In genomic region chr5:175842506-175842905, GRCh38 we compare ENCODE assay signal across 30 cellular contexts. TPM values are rescaled to one million over a fixed set of nuclear protein-coding genes. Genes with fewer than 3 reads are reported as not detected.
DNase-seq lines count a peak whose midpoint lies in the region; ATAC-seq, FAIRE-seq and TF ChIP-seq lines count a peak whose summit lies in the region.
"Had no signal": no experiment of that assay in that cellular context is flagged by ENCODE, and none has a peak within 500 bp of the region (broad histone marks: within the 10 kb centered on the region; RNA-seq: fewer than 3 reads in every experiment).

No MANE protein-coding gene starts in this region.

- peaks cover 23% of the 10 kb centered on the region for H3K4me1 ChIP-seq in mesodermal cell (ENCODE audit: control insufficient read depth, insufficient read depth, low read length, poor library complexity, severe bottlenecking)
- H3K4me1 ChIP-seq in kidney (ENCODE audit: control insufficient read depth in 1 of 2, insufficient read depth in 1 of 2, low read depth in 1 of 2, low read length in 2 of 2): no peaks in the 10 kb centered on the region

- TF ChIP-seq CTCF in WTC11 (IDR thresholded peaks at IDR 0.05) (no peak), kidney (IDR thresholded peaks at IDR 0.05; ENCODE audit: borderline replicate concordance, extremely low read depth, insufficient read depth) (no peak)

- peaks cover 4% of the 10 kb centered on the region for H3K36me3 Mint-ChIP-seq in WTC11

- FAIRE-seq in kidney (lab: Jason Lieb, UNC): no peak
- FAIRE-seq: A204.1, GM12878, K562 had no signal

- no peak overlapping the region for H3K9ac ChIP-seq in kidney (ENCODE audit: low read length in 2 of 2)
- H3K9ac ChIP-seq: BLaER1 treated with 17β-estradiol and CSF1 and Interleukin-3, amounts not matched to agents 10 nM and 100 nM; GM23248 had no signal

- CTCF ChIA-PET in WTC11 (lab: Charles Lee): interaction anchor here (2.0 kb wide), 1 partner anchor 113 kb away, joined by 13 read pairs; no protein-coding TSS in a partner anchor

- peaks cover 11% of the 10 kb centered on the region for H3K27me3 Mint-ChIP-seq in stimulated activated naive CD8-positive, alpha-beta T cell treated with anti-CD3 and anti-CD28 coated beads, Interleukin-15, amount 100 ng/mL, for 72 hours
- H3K27me3 Mint-ChIP-seq in WTC11 (ENCODE audit: low read depth): no peaks in the 10 kb centered on the region

- no peak overlapping the region for H3K27ac Mint-ChIP-seq in stimulated activated naive CD8-positive, alpha-beta T cell treated with anti-CD3 and anti-CD28 coated beads, Interleukin-15, amount 100 ng/mL, for 72 hours
- peak overlapping the region; percentile 4; the same call in 1 of the 2 replicates for H3K27ac Mint-ChIP-seq in WTC11
- H3K27ac Mint-ChIP-seq: CD4-positive, alpha-beta T cell; HFFc6 had no signal

- POLR2A ChIA-PET in WTC11 (lab: Charles Lee): interaction anchor here (0.7 kb wide), 1 partner anchor 123 kb away, joined by 3 read pairs; no protein-coding TSS in a partner anchor

- H3K4me3 ChIP-seq in mesodermal cell (ENCODE audit: extremely low read depth, insufficient read depth, low read length, poor library complexity, severe bottlenecking): no peak overlapping the region
- no peak overlapping the region for H3K4me3 ChIP-seq in kidney (ENCODE audit: low read length in 2 of 2)
- H3K4me3 ChIP-seq: BLaER1 treated with 17β-estradiol and CSF1 and Interleukin-3, amounts not matched to agents 10 nM and 100 nM; GM12878; GM23248; K562; SJSA1 had no signal

- peak; percentile 31 for ATAC-seq in stimulated activated naive CD8-positive, alpha-beta T cell treated with anti-CD3 and anti-CD28 coated beads, Interleukin-15, amount 100 ng/mL, for 72 hours
- ATAC-seq in stimulated activated naive CD8-positive, alpha-beta T cell treated with anti-CD3 and anti-CD28 coated beads, Interleukin-15, Interleukin-2, amounts not matched to agents 100 U/mL and 50 U/mL, for 24 hours: no peak
- ATAC-seq in WTC11 (no peak), HG03571 (IDR thresholded peaks at IDR 0.05; ENCODE audit: unreplicated experiment) (no peak)
- ATAC-seq: GM12878, K562 had no signal

- H3K36me3 ChIP-seq in mesodermal cell (ENCODE audit: control insufficient read depth, insufficient read depth, low read length) (no peaks in the 10 kb centered on the region), kidney (ENCODE audit: control insufficient read depth in 1 of 2, insufficient read depth in 2 of 2, low read length in 2 of 2) (no peaks in the 10 kb centered on the region)
- H3K36me3 ChIP-seq: BLaER1 treated with 17β-estradiol and CSF1 and Interleukin-3, amounts not matched to agents 10 nM and 100 nM; SJSA1 had no signal

- intact Hi-C loops in kidney (cut with DNase I): no loop called here

- no peaks in the 10 kb centered on the region for H3K9me3 Mint-ChIP-seq in stimulated activated naive CD8-positive, alpha-beta T cell treated with anti-CD3 and anti-CD28 coated beads, Interleukin-15, amount 100 ng/mL, for 72 hours
- peaks cover 4% of the 10 kb centered on the region for H3K9me3 Mint-ChIP-seq in WTC11
- H3K9me3 Mint-ChIP-seq: HFFc6 had no signal

- H3K27ac ChIP-seq in mesodermal cell (ENCODE audit: low read depth, low read length, severe bottlenecking) (peak overlapping the region; percentile 36), kidney (ENCODE audit: low read depth in 2 of 2, low read length in 2 of 2) (no peak overlapping the region)
- H3K27ac ChIP-seq: BLaER1 treated with 17β-estradiol and CSF1 and Interleukin-3, amounts not matched to agents 10 nM and 100 nM; GM23248; SJSA1 had no signal

- DNase-seq in stimulated activated naive CD8-positive, alpha-beta T cell treated with anti-CD3 and anti-CD28 coated beads, Interleukin-15, amount 100 ng/mL, for 72 hours: no peak
- no peak for DNase-seq in stimulated activated naive CD8-positive, alpha-beta T cell treated with anti-CD3 and anti-CD28 coated beads, Interleukin-15, Interleukin-2, amounts not matched to agents 100 U/mL and 50 U/mL, for 24 hours
- no peak for DNase-seq in WTC11 (ENCODE audit: low spot score)
- no peak for DNase-seq in DMS153 treated with DMSO at 0.1 percent for 48 hours (lab: John Stamatoyannopoulos, UW; ENCODE audit: unreplicated experiment)
- DNase-seq in kidney: no peak
- DNase-seq: AML-193; CD4-positive, alpha-beta T cell; GDM1; Kasumi-1; NCI-H1092 treated with DMSO at 0.1 percent for 48 hours; NCI-H1436 treated with DMSO at 0.1 percent for 48 hours; NCI-H187 treated with DMSO at 0.1 percent for 48 hours; NCI-H345; NCI-H524; NCI-H748 treated with DMSO at 0.1 percent for 48 hours; NK-92 treated with Interleukin-12 subunit alpha and Interleukin-12 subunit beta, amount 100 ng/mL, for 24 hours; Right ventricle myocardium superior; RPMI8226 had no signal

- H3K9me3 ChIP-seq in mesodermal cell (ENCODE audit: control insufficient read depth, low read length) (peaks cover 3% of the 10 kb centered on the region), kidney (ENCODE audit: control insufficient read depth in 1 of 2, low read length in 2 of 2) (peaks cover 0 to 5% of the 10 kb centered on the region in 2 donors)

- H3K4me1 Mint-ChIP-seq in stimulated activated naive CD8-positive, alpha-beta T cell treated with anti-CD3 and anti-CD28 coated beads, Interleukin-15, amount 100 ng/mL, for 72 hours: no peaks in the 10 kb centered on the region
- peaks cover 30% of the 10 kb centered on the region for H3K4me1 Mint-ChIP-seq in WTC11

- no peak overlapping the region for H3K4me3 Mint-ChIP-seq in stimulated activated naive CD8-positive, alpha-beta T cell treated with anti-CD3 and anti-CD28 coated beads, Interleukin-15, amount 100 ng/mL, for 72 hours
- no peak overlapping the region for H3K4me3 Mint-ChIP-seq in WTC11
- H3K4me3 Mint-ChIP-seq: CD4-positive, alpha-beta T cell; H9; HFFc6 had no signal

- WGBS in mesodermal cell (ENCODE audit: insufficient coverage in 2 of 2), 2 experiments: 90% methylated on average over 7 of the region's 8 CpGs

TF ChIP-seq in WTC11, 78 proteins besides CTCF, POLR2A, EP300 and RAD21 (continues in another document):
- TF ChIP-seq NR3C1 (CRISPR knock-in tag; conservative IDR thresholded peaks at IDR 0.05; ENCODE audit: low read depth): no peak
- no peak for TF ChIP-seq MYBL2 (CRISPR knock-in tag; IDR thresholded peaks at IDR 0.05)
- no peak for TF ChIP-seq TEAD1 (CRISPR knock-in tag; IDR thresholded peaks at IDR 0.05)
- no peak for TF ChIP-seq KAT7 (CRISPR knock-in tag; IDR thresholded peaks at IDR 0.05; ENCODE audit: borderline replicate concordance)
- no peak for TF ChIP-seq TEAD4 (CRISPR knock-in tag; IDR thresholded peaks at IDR 0.05)
- TF ChIP-seq GTF2I (CRISPR knock-in tag; conservative IDR thresholded peaks at IDR 0.05): no peak
- TF ChIP-seq ZNF219 (CRISPR knock-in tag; IDR thresholded peaks at IDR 0.05; ENCODE audit: borderline replicate concordance): no peak
- TF ChIP-seq ZNF532 (CRISPR knock-in tag; IDR thresholded peaks at IDR 0.05; ENCODE audit: borderline replicate concordance): no peak
- no peak for TF ChIP-seq PREB (CRISPR knock-in tag; IDR thresholded peaks at IDR 0.05; ENCODE audit: borderline replicate concordance)
- TF ChIP-seq JAZF1 (CRISPR knock-in tag; IDR thresholded peaks at IDR 0.05): no peak
- no peak for TF ChIP-seq FOXP1 (CRISPR knock-in tag; IDR thresholded peaks at IDR 0.05; ENCODE audit: borderline replicate concordance)

RNA-seq across cellular contexts. Expression of gene CPLX2, which starts 28.9 kb away (rescaled TPM):
- 0.92 to 3.0 TPM (median 1.3 TPM) in 3 replicates for total RNA-seq in WTC11 (2021)
- polyA plus RNA-seq in mesodermal cell (2013, experiment 1 of 2): 0.29 TPM
- 0.10 TPM for polyA plus RNA-seq in mesodermal cell (2013, experiment 2 of 2)
- total RNA-seq in kidney: not detected
- polyA plus RNA-seq in kidney (ENCODE audit: insufficient read depth, low read depth, low replicate concordance): not detected
- total RNA-seq: CD4-positive, alpha-beta T cell; GM23248; HFFc6; HT-29; K562; M059J; Right ventricle myocardium superior; SJSA1 had no signal
- polyA plus RNA-seq: GM23248, K562 had no signal
